ENCODE assay signal across 17 cellular contexts in the genomic region with DNA sequence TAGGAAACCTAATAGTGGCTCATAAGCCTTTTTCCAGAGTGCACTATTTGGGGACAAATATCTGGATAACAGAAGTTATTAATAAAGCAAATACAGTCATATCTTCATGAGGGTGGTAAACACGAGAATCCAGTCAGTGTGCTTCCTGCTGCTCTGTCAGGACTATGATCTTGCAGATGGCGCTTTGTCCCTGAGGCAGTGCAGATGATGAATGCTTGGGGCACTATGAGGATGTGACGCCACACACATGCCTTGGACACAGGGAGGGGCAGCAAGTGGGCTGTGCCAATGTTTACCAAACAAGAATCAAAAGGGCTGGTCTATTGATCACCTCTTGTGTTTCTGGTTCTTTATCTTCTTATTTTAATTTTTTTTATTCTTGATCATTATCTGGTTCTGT.
DNase-seq lines count a peak whose midpoint lies in the region; ATAC-seq lines count a peak whose summit lies in the region.
"Had no signal": no experiment of that assay in that cellular context is flagged by ENCODE, and none has a peak within 500 bp of the region (broad histone marks: within the 10 kb centered on the region; RNA-seq: fewer than 3 reads in every experiment).

No MANE protein-coding gene starts in this region.

- no peak for ATAC-seq in GM18502 (IDR thresholded peaks at IDR 0.05; ENCODE audit: poor library complexity, unreplicated experiment)
- ATAC-seq: CD8-positive, alpha-beta T cell had no signal

- H4K8ac ChIP-seq in trophoblast cell (ENCODE audit: low read depth, low read length) = no peak overlapping the region

- no peaks in the 10 kb centered on the region for H3K79me2 ChIP-seq in trophoblast cell (ENCODE audit: control insufficient read depth, insufficient read depth, low read length, poor library complexity)

- H3K79me1 ChIP-seq in trophoblast cell (ENCODE audit: low read length) = peaks cover 3% of the 10 kb centered on the region

- no peak overlapping the region for H2AFZ ChIP-seq in trophoblast cell (ENCODE audit: insufficient read depth, low read length, poor library complexity)

- no peak overlapping the region for H3K9ac ChIP-seq in trophoblast cell (ENCODE audit: low read length)
- H3K9ac ChIP-seq: BLaER1 had no signal

- no peaks in the 10 kb centered on the region for H3K9me3 ChIP-seq in trophoblast cell (ENCODE audit: insufficient read depth, low read depth, low read length)
- H3K9me3 ChIP-seq: BLaER1, Caco-2, HAP-1 had no signal

- no peak overlapping the region for H3K23ac ChIP-seq in trophoblast cell (ENCODE audit: low read length)

- no peak overlapping the region for H3K4me2 ChIP-seq in trophoblast cell (ENCODE audit: low read length)
- H3K4me2 ChIP-seq: BLaER1 had no signal

- H3K14ac ChIP-seq in trophoblast cell (ENCODE audit: low read length) = no peak overlapping the region

- H2AK5ac ChIP-seq in trophoblast cell (ENCODE audit: low read length) = no peak overlapping the region

- H3K4me3 ChIP-seq in trophoblast cell (ENCODE audit: low read depth, low read length) = no peak overlapping the region
- H3K4me3 ChIP-seq: BLaER1, HAP-1 had no signal

- H2BK120ac ChIP-seq in trophoblast cell (ENCODE audit: insufficient read depth, low read length, poor library complexity) = no peak overlapping the region

- H2BK12ac ChIP-seq in trophoblast cell (ENCODE audit: low read length) = no peak overlapping the region

- H3K4ac ChIP-seq in trophoblast cell (ENCODE audit: low read depth, low read length) = no peak overlapping the region

- H3K27me3 ChIP-seq in trophoblast cell (ENCODE audit: insufficient read depth, low read length) = no peaks in the 10 kb centered on the region
- H3K27me3 ChIP-seq: BLaER1 had no signal

- WGBS in trophoblast cell (ENCODE audit: extremely low coverage, insufficient coverage, insufficient read length) = no CpG with 5 or more reads among the region's 3 CpGs

- peaks cover 0 to 2% of the 10 kb centered on the region in 2 experiments for H3K36me3 ChIP-seq in trophoblast cell (ENCODE audit: control insufficient read depth in 1 of 2, insufficient read depth in 2 of 2, low read length in 2 of 2)
- H3K36me3 ChIP-seq: BLaER1, HAP-1 had no signal

- no peak overlapping the region for H4K91ac ChIP-seq in trophoblast cell (ENCODE audit: low read depth, low read length)

- DNase-seq in NCI-H748 (lab: John Stamatoyannopoulos, UW; ENCODE audit: unreplicated experiment) (peak; percentile 5), NCI-H748 treated with DMSO at 0.1 percent for 48 hours (lab: John Stamatoyannopoulos, UW) (no peak), mucosa of gallbladder (ENCODE audit: low spot score) (peak; percentile 37), trophoblast cell (peak; percentile 86 to 92)
- no peak for DNase-seq in activated CD8-positive, alpha-beta memory T cell treated with anti-CD3 and anti-CD28 coated beads, Interleukin-2, amount 50 U/mL, for 48 hours
- DNase-seq: Caco-2; CD4-positive, CD25-positive, alpha-beta regulatory T cell; CD8-positive, alpha-beta T cell; DMS153; DND-41; GOT3; HFFc6 had no signal

- no peak overlapping the region for H3K27ac ChIP-seq in trophoblast cell (ENCODE audit: low read depth, low read length)
- H3K27ac ChIP-seq: 22Rv1, BLaER1, C4-2B had no signal

- H2BK5ac ChIP-seq in trophoblast cell (ENCODE audit: low read depth, low read length, poor library complexity) = no peak overlapping the region

- no peak overlapping the region for H3K18ac ChIP-seq in trophoblast cell (ENCODE audit: low read length)

- peaks cover under 1 to 3% of the 10 kb centered on the region in 2 experiments for H3K4me1 ChIP-seq in trophoblast cell (ENCODE audit: control insufficient read depth in 1 of 2, insufficient read depth in 2 of 2, low read length in 2 of 2)
- H3K4me1 ChIP-seq: Caco-2, HAP-1 had no signal

- no peak overlapping the region for H4K12ac ChIP-seq in trophoblast cell (ENCODE audit: low read depth, low read length)

Comparison
In these comparisons a context has a peak if more than half of its experiments do, and no peak if none do; other contexts are left out.
1. DNase-seq: peak in NCI-H748 (single experiment), mucosa of gallbladder (single experiment) and trophoblast cell (2 of 2); none in NCI-H748 treated with DMSO at 0.1 percent for 48 hours (single experiment) and activated CD8-positive, alpha-beta memory T cell treated with anti-CD3 and anti-CD28 coated beads, Interleukin-2, amount 50 U/mL, for 48 hours (single experiment).